18 cellular contexts compared by ENCODE assay signal in genomic region chr13:59475911-59476310, GRCh38.
"Had no signal": no experiment of that assay in that cellular context is flagged by ENCODE, and none has a peak within 500 bp of the region (broad histone marks: within the 10 kb centered on the region; RNA-seq: fewer than 3 reads in every experiment).

No MANE protein-coding gene starts in this region.

- FAIRE-seq: colon, kidney, urothelium cell line had no signal

- H3K27me3 Mint-ChIP-seq: dendritic cell treated with granulocyte-macrophage colony-stimulating factor and Interleukin-4, amounts not matched to agents 40 ng/mL and 50 ng/mL, for 4 days had no signal

- H3K79me2 ChIP-seq: hepatocyte had no signal

- ATAC-seq: naive thymus-derived CD4-positive, alpha-beta T cell had no signal

- H3K4me1 ChIP-seq: sigmoid colon had no signal

- H3K9me3 Mint-ChIP-seq: dendritic cell treated with granulocyte-macrophage colony-stimulating factor and Interleukin-4, amounts not matched to agents 40 ng/mL and 50 ng/mL, for 4 days; naive thymus-derived CD4-positive, alpha-beta T cell; nephron progenitor cell had no signal

- H3K27ac Mint-ChIP-seq: dendritic cell treated with granulocyte-macrophage colony-stimulating factor and Interleukin-4, amounts not matched to agents 40 ng/mL and 50 ng/mL, for 4 days; naive thymus-derived CD4-positive, alpha-beta T cell; nephron progenitor cell had no signal

- H3K4me3 Mint-ChIP-seq: dendritic cell treated with granulocyte-macrophage colony-stimulating factor and Interleukin-4, amounts not matched to agents 40 ng/mL and 50 ng/mL, for 4 days; naive thymus-derived CD4-positive, alpha-beta T cell; nephron progenitor cell had no signal

- H3K9me3 ChIP-seq: sigmoid colon had no signal

- H2AFZ ChIP-seq: hepatocyte had no signal

- DNase-seq: foreskin melanocyte; head of caudate nucleus; kidney; left cardiac atrium; left ventricle myocardium superior; naive thymus-derived CD4-positive, alpha-beta T cell; nephron progenitor cell; posterior cingulate gyrus; stimulated activated CD4-positive, alpha-beta T cell treated with anti-CD3 and anti-CD28 coated beads, Interleukin-12 subunit alpha, Interleukin-12 subunit beta, amount 100 ng/mL, for 4 hours; stimulated activated naive CD4-positive, alpha-beta T cell treated with Interleukin-2 at 50 U/mL for 16 hours; trophoblast cell had no signal

- H3K27me3 ChIP-seq: hepatocyte, sigmoid colon had no signal

- H3K36me3 ChIP-seq: sigmoid colon had no signal

- H3K27ac ChIP-seq: hepatocyte, skin epidermis had no signal

- H3K36me3 Mint-ChIP-seq: naive thymus-derived CD4-positive, alpha-beta T cell had no signal

- H3K4me3 ChIP-seq: hepatocyte, lung, sigmoid colon, skin epidermis had no signal

- H3K4me2 ChIP-seq: hepatocyte had no signal
